ENCODE assay signal across 8 cellular contexts in genomic region chr11:3091846-3092602, GRCh38. TPM values are rescaled to one million over a fixed set of nuclear protein-coding genes. Genes with fewer than 3 reads are reported as not detected.
DNase-seq lines count a peak whose midpoint lies in the region; ATAC-seq and TF ChIP-seq lines count a peak whose summit lies in the region.

No MANE protein-coding gene starts in this region.

- H3K9me3 ChIP-seq in SK-N-SH (no peaks in the 10 kb centered on the region), prostate gland (no peaks in the 10 kb centered on the region)

- H3K27me3 ChIP-seq in SK-N-SH (ENCODE audit: insufficient read depth) = no peaks in the 10 kb centered on the region
- H3K27me3 ChIP-seq in prostate gland (replicated peaks; ENCODE audit: insufficient read depth) = no peaks in the 10 kb centered on the region

- no peak for TF ChIP-seq POLR2A in prostate gland (IDR thresholded peaks at IDR 0.05)

- peaks cover 0 to 2% of the 10 kb centered on the region in 2 experiments for H3K36me3 ChIP-seq in SK-N-SH (replicated peaks in 1 of 2; ENCODE audit: control insufficient read depth in 1 of 2, insufficient read depth in 2 of 2, low read length in 1 of 2)
- H3K36me3 ChIP-seq in prostate gland = peaks cover 0 to 5% of the 10 kb centered on the region in 2 donors

- H3K4me1 ChIP-seq in SK-N-SH (ENCODE audit: control insufficient read depth in 1 of 2, insufficient read depth in 2 of 2, low read depth in 1 of 2, low read length in 1 of 2) = peaks cover 0 to 9% of the 10 kb centered on the region in 2 experiments; a peak in 2 of 4 replicates
- H3K4me1 ChIP-seq in prostate gland (replicated peaks) = no peaks in the 10 kb centered on the region

- intact Hi-C loops in Right ventricle myocardium superior (cut with DNase I) (loop anchor here (1.0 kb wide), 1 partner anchor 55 kb away; no protein-coding TSS in a partner anchor), prostate gland (cut with DNase I) (loop anchor here (2.0 kb wide), 1 partner anchor 51 kb away; no protein-coding TSS in a partner anchor)

- H3K27ac ChIP-seq in SK-N-SH (ENCODE audit: low read depth in 2 of 2, low read length in 1 of 2) (no peak overlapping the region), prostate gland (no peak overlapping the region)

- ATAC-seq in GM18907 (IDR thresholded peaks at IDR 0.05; ENCODE audit: unreplicated experiment) = peak; percentile 69
- ATAC-seq in Right ventricle myocardium superior (ENCODE audit: poor library complexity) = peak; percentile 80
- no peak for ATAC-seq in HG03469 (IDR thresholded peaks at IDR 0.05; ENCODE audit: unreplicated experiment)

- no peak for DNase-seq in AG09309 (ENCODE audit: low read depth)
- DNase-seq in Kasumi-1 (lab: John Stamatoyannopoulos, UW) = peak; percentile 61
- DNase-seq in SK-N-SH = peak; percentile 93
- DNase-seq in activated naive CD4-positive, alpha-beta T cell (lab: John Stamatoyannopoulos, UW) = peak; percentile 32 to 65 (median 50)
- DNase-seq in Right ventricle myocardium superior = peak; percentile 79
- DNase-seq in prostate gland (ENCODE audit: low spot score) = peak; percentile 54

- H3F3A ChIP-seq in SK-N-SH (replicated peaks; ENCODE audit: insufficient read depth) = peaks cover 13% of the 10 kb centered on the region

- TF ChIP-seq EP300 in SK-N-SH (IDR thresholded peaks at IDR 0.05; ENCODE audit: borderline replicate concordance in 1 of 2, low read depth in 1 of 2, low read length in 1 of 2) = no peak

- CTCF ChIA-PET in SK-N-SH (lab: Yijun Ruan, JAX) = interaction anchor here (0.6 to 13.1 kb wide), 92 partner anchors 8 to 560 kb away, joined by 3 to 403 read pairs (median 6); partner anchors contain the start of genes CARS1, MRGPRE, NAP1L4 and OSBPL5

- no peaks in the 10 kb centered on the region for H3K9me2 ChIP-seq in SK-N-SH

- H3K9ac ChIP-seq in SK-N-SH = no peak overlapping the region

- H3K4me3 ChIP-seq in AG09309 (ENCODE audit: control insufficient read depth, low read depth, low read length) (no peak overlapping the region), SK-N-SH (ENCODE audit: low read depth in 2 of 2, low read length in 1 of 2) (no peak overlapping the region; a peak in 1 of 4 replicates), prostate gland (no peak overlapping the region)

- peak; percentile 84 for TF ChIP-seq RAD21 in SK-N-SH (IDR thresholded peaks at IDR 0.05; ENCODE audit: low read length)

- WGBS in SK-N-SH (ENCODE audit: low lambda C conversion rate) = 52% methylated on average over 8 of the region's 27 CpGs
- WGBS in prostate gland = 52% methylated on average over 26 of the region's 27 CpGs

- peak; percentile 98 for TF ChIP-seq CTCF in AG09309 (IDR thresholded peaks at IDR 0.05; ENCODE audit: control insufficient read depth, insufficient read depth, low read depth, low read length, missing control alignments)
- peak; percentile 95 for TF ChIP-seq CTCF in SK-N-SH (IDR thresholded peaks at IDR 0.05)
- peak; percentile 95 to 99 (median 98) for TF ChIP-seq CTCF in prostate gland (IDR thresholded peaks at IDR 0.05)

- POLR2A ChIA-PET in SK-N-SH (lab: Yijun Ruan, JAX) = interaction anchor here (0.5 to 1.4 kb wide), 3 partner anchors 35 to 125 kb away, joined by 3 to 7 read pairs (median 5); partner anchors contain the start of gene CARS1

- no peak overlapping the region for H3K4me2 ChIP-seq in SK-N-SH

- H3K79me2 ChIP-seq in SK-N-SH (ENCODE audit: insufficient read depth) = no peaks in the 10 kb centered on the region

- H4K20me1 ChIP-seq in SK-N-SH (ENCODE audit: insufficient read depth) = 0 out of 2 replicates have a peak, but pooled peaks cover 5% of the 10 kb centered on the region

- H2AFZ ChIP-seq in SK-N-SH (ENCODE audit: low read depth) = no peak overlapping the region

TF ChIP-seq in SK-N-SH, 30 proteins besides CTCF, POLR2A, EP300 and RAD21:
- TF ChIP-seq SMC3 (IDR thresholded peaks at IDR 0.05; ENCODE audit: low read depth, low read length) (peak; percentile 95), RCOR1 (IDR thresholded peaks at IDR 0.05; ENCODE audit: low read length) (no peak)

RNA-seq across cellular contexts. Expression of gene CARS1, which starts 34.8 kb away (rescaled TPM):
- 52.1 and 65.2 TPM in 2 replicates for polyA plus RNA-seq in SK-N-SH (2012; rRNA removed)
- polyA plus RNA-seq in SK-N-SH (2012; cell fraction: cytosol; rRNA removed) = 44.2 and 44.3 TPM in 2 replicates
- polyA plus RNA-seq in SK-N-SH (2012; cell fraction: nucleus; rRNA removed) = 139 and 179 TPM in 2 replicates
- total RNA-seq in Right ventricle myocardium superior = 12.8 TPM
- total RNA-seq in prostate gland = 10 to 100 TPM; 25.6 to 28.9 TPM
